Comparison of ENCODE assay signal across 25 cellular contexts in genomic region chrY:20578206-20578605, GRCh38. TPM values are rescaled to one million over a fixed set of nuclear protein-coding genes. Genes with fewer than 3 reads are reported as not detected.
DNase-seq lines count a peak whose midpoint lies in the region; ATAC-seq and TF ChIP-seq lines count a peak whose summit lies in the region.
"Had no signal": no experiment of that assay in that cellular context is flagged by ENCODE, and none has a peak within 500 bp of the region (broad histone marks: within the 10 kb centered on the region; RNA-seq: fewer than 3 reads in every experiment).

No MANE protein-coding gene starts in this region.

- 100% methylated on average over 3 of the region's 3 CpGs for WGBS in GM23248 (ENCODE audit: low coverage in 1 of 2, low lambda C conversion rate in 2 of 2, missing lambda C conversion rate in 2 of 2), 2 experiments

- H3K27me3 ChIP-seq in left ventricle myocardium inferior (ENCODE audit: low read depth) (no peaks in the 10 kb centered on the region), OCI-LY1 (ENCODE audit: insufficient read depth, low read length) (no peaks in the 10 kb centered on the region), GM23248 (replicated peaks; ENCODE audit: insufficient read depth) (no peaks in the 10 kb centered on the region), osteoblast (ENCODE audit: insufficient read depth, low read length) (no peaks in the 10 kb centered on the region)
- H3K27me3 ChIP-seq: esophagus muscularis mucosa, Peyer's patch, transverse colon had no signal

- peak overlapping the region; percentile 78 for H3K4me3 ChIP-seq in left ventricle myocardium inferior
- H3K4me3 ChIP-seq in OCI-LY1 (ENCODE audit: low read depth, low read length, poor library complexity, severe bottlenecking): peak overlapping the region; percentile 99
- H3K4me3 ChIP-seq in GM23248: no peak overlapping the region
- H3K4me3 ChIP-seq in osteoblast (ENCODE audit: insufficient read depth, low read length): no peak overlapping the region
- H3K4me3 ChIP-seq: esophagus muscularis mucosa, Peyer's patch, transverse colon had no signal

- H3K79me2 ChIP-seq in OCI-LY1 (ENCODE audit: insufficient read depth, low read length) (peaks cover 47% of the 10 kb centered on the region), GM23248 (ENCODE audit: insufficient read depth) (peaks cover 43% of the 10 kb centered on the region), osteoblast (ENCODE audit: insufficient read depth, low read length) (no peaks in the 10 kb centered on the region)

- in situ Hi-C loops in GM23248 (cut with MboI): no loop called here

- H3K36me3 Mint-ChIP-seq in activated naive CD8-positive, alpha-beta T cell: peaks cover 3% of the 10 kb centered on the region
- peaks cover 3% of the 10 kb centered on the region for H3K36me3 Mint-ChIP-seq in memory B cell

- H2AFZ ChIP-seq in OCI-LY1 (ENCODE audit: low read length) (no peak overlapping the region), GM23248 (no peak overlapping the region), osteoblast (ENCODE audit: low read length) (no peak overlapping the region)

- DNase-seq in left ventricle myocardium inferior (no peak), Right ventricle myocardium superior (no peak), memory B cell (ENCODE audit: low spot score in 2 of 2) (no peak), GM23248 (no peak), osteoblast (ENCODE audit: insufficient read length, low spot score, missing footprints) (no peak)
- DNase-seq: activated CD4-positive, CD25-positive, alpha-beta regulatory T cell; activated gamma-delta T cell; CD8-positive, alpha-beta memory T cell; DMS53; effector CD4-positive, alpha-beta T cell; IMR-90; mammary epithelial cell; NCI-H1092 treated with DMSO at 0.1 percent for 48 hours; NCI-H2029; NCI-H345; Peyer's patch; SK-N-SH; stimulated activated CD4-positive, alpha-beta T cell treated with anti-CD3 and anti-CD28 coated beads, Interleukin-4, amount 100 ng/mL, for 24 hours; T1000; transverse colon had no signal

- H3K9ac ChIP-seq in OCI-LY1 (ENCODE audit: low read length): no peak overlapping the region
- no peak overlapping the region for H3K9ac ChIP-seq in GM23248
- H3K9ac ChIP-seq: SK-N-SH had no signal

- H4K20me1 ChIP-seq in OCI-LY1 (ENCODE audit: insufficient read depth, low read length) (no peaks in the 10 kb centered on the region), GM23248 (ENCODE audit: insufficient read depth) (no peaks in the 10 kb centered on the region), osteoblast (ENCODE audit: insufficient read depth, low read length) (no peaks in the 10 kb centered on the region)

- H3K4me2 ChIP-seq in OCI-LY1 (ENCODE audit: low read length): peak overlapping the region; percentile 82
- no peak overlapping the region for H3K4me2 ChIP-seq in GM23248 (ENCODE audit: unreplicated experiment)
- H3K4me2 ChIP-seq in osteoblast (ENCODE audit: insufficient read depth, low read length): no peak overlapping the region
- H3K4me2 ChIP-seq: SK-N-SH had no signal

- no peaks in the 10 kb centered on the region for H3K27me3 Mint-ChIP-seq in activated naive CD8-positive, alpha-beta T cell
- no peaks in the 10 kb centered on the region for H3K27me3 Mint-ChIP-seq in memory B cell
- H3K27me3 Mint-ChIP-seq: CD8-positive, alpha-beta memory T cell had no signal

- intact Hi-C loops in left ventricle myocardium inferior (cut with micrococcal nuclease): no loop called here
- intact Hi-C loops in Right ventricle myocardium superior (cut with DNase I): no loop called here

- H3K4me3 Mint-ChIP-seq in activated naive CD8-positive, alpha-beta T cell: peak overlapping the region; percentile 77
- peak overlapping the region; percentile 24 for H3K4me3 Mint-ChIP-seq in memory B cell

- TF ChIP-seq CTCF in left ventricle myocardium inferior (IDR thresholded peaks at IDR 0.05; ENCODE audit: borderline replicate concordance): no peak
- TF ChIP-seq CTCF in OCI-LY1 (IDR thresholded peaks at IDR 0.05; ENCODE audit: low read length): no peak
- TF ChIP-seq CTCF in osteoblast (IDR thresholded peaks at IDR 0.05; ENCODE audit: extremely low read depth, low read depth, low read length): no peak

- H3K36me3 ChIP-seq in left ventricle myocardium inferior (no peaks in the 10 kb centered on the region), OCI-LY1 (ENCODE audit: insufficient read depth, low read length) (peaks cover 42% of the 10 kb centered on the region), GM23248 (ENCODE audit: low read depth) (no peaks in the 10 kb centered on the region), osteoblast (ENCODE audit: insufficient read depth, low read length) (no peaks in the 10 kb centered on the region)
- H3K36me3 ChIP-seq: transverse colon had no signal

- H3K9me2 ChIP-seq in OCI-LY1 (ENCODE audit: low read depth, low read length): no peaks in the 10 kb centered on the region
- no peaks in the 10 kb centered on the region for H3K9me2 ChIP-seq in GM23248 (ENCODE audit: insufficient read depth)
- H3K9me2 ChIP-seq: SK-N-SH had no signal

- ATAC-seq in Right ventricle myocardium superior (ENCODE audit: poor library complexity) (no peak), memory B cell (ENCODE audit: low read depth) (no peak), HG03432 (IDR thresholded peaks at IDR 0.05; ENCODE audit: unreplicated experiment) (no peak)
- ATAC-seq: HCT116 had no signal

- H3K4me1 ChIP-seq in left ventricle myocardium inferior (peaks cover 11% of the 10 kb centered on the region), OCI-LY1 (ENCODE audit: insufficient read depth, low read length, severe bottlenecking) (peaks cover 33% of the 10 kb centered on the region), GM23248 (ENCODE audit: insufficient read depth) (peaks cover 12% of the 10 kb centered on the region), osteoblast (ENCODE audit: insufficient read depth, low read length) (no peaks in the 10 kb centered on the region)
- H3K4me1 ChIP-seq: Peyer's patch had no signal

- H3K4me1 Mint-ChIP-seq in activated naive CD8-positive, alpha-beta T cell (ENCODE audit: low read depth): peaks cover 42% of the 10 kb centered on the region
- H3K4me1 Mint-ChIP-seq in memory B cell: peaks cover 6% of the 10 kb centered on the region

- H3K27ac Mint-ChIP-seq in activated naive CD8-positive, alpha-beta T cell: peak overlapping the region; percentile 46
- peak overlapping the region; percentile 17 for H3K27ac Mint-ChIP-seq in memory B cell

- no peaks in the 10 kb centered on the region for H3K9me3 Mint-ChIP-seq in activated naive CD8-positive, alpha-beta T cell (ENCODE audit: low read depth)
- no peaks in the 10 kb centered on the region for H3K9me3 Mint-ChIP-seq in memory B cell
- H3K9me3 Mint-ChIP-seq: CD8-positive, alpha-beta memory T cell had no signal

- no peaks in the 10 kb centered on the region for H3K9me3 ChIP-seq in left ventricle myocardium inferior (replicated peaks)
- no peaks in the 10 kb centered on the region for H3K9me3 ChIP-seq in OCI-LY1 (ENCODE audit: low read length)
- H3K9me3 ChIP-seq in GM23248 (ENCODE audit: low read depth): no peaks in the 10 kb centered on the region
- H3K9me3 ChIP-seq in osteoblast (ENCODE audit: low read depth, low read length): no peaks in the 10 kb centered on the region
- H3K9me3 ChIP-seq: esophagus muscularis mucosa, Peyer's patch, SK-N-SH, transverse colon had no signal

- H3K27ac ChIP-seq in left ventricle myocardium inferior (replicated peaks) (peak overlapping the region; percentile 90), OCI-LY1 (ENCODE audit: low read depth, low read length, poor library complexity, severe bottlenecking) (no peak overlapping the region), GM23248 (no peak overlapping the region), osteoblast (ENCODE audit: low read depth, low read length) (no peak overlapping the region)
- H3K27ac ChIP-seq: Peyer's patch, transverse colon had no signal

- H3F3A ChIP-seq in OCI-LY1 (ENCODE audit: insufficient read depth, low read length) (no peaks in the 10 kb centered on the region), GM23248 (ENCODE audit: insufficient read depth) (peaks cover 12% of the 10 kb centered on the region; the same call in 1 of the 2 replicates)

RNA-seq across cellular contexts. Expression of gene EIF1AY, which starts 2.6 kb away (rescaled TPM):
- total RNA-seq in left ventricle myocardium inferior (209 TPM), Right ventricle myocardium superior (225 TPM), osteoblast (10.5 TPM in 1 of 2 replicates, not detected in the other)
- total RNA-seq in GM23248 (2014; rRNA removed; shearing (Covaris generic)): 13.3 and 16.4 TPM in 2 replicates
- 33.4 and 36.0 TPM in 2 replicates for polyA plus RNA-seq in GM23248 (2016; fragmentation: Nextera tagmentation; extraction: Ambion mirVana)
- total RNA-seq: IMR-90, mammary epithelial cell had no signal
- polyA plus RNA-seq: CD8-positive, alpha-beta memory T cell; IMR-90; mammary epithelial cell; SK-N-SH had no signal

Comparison
In these comparisons a context has a peak if more than half of its experiments do, and no peak if none do; other contexts are left out.
1. H3K4me3 ChIP-seq: peak in left ventricle myocardium inferior (single experiment) and OCI-LY1 (single experiment); none in GM23248 (single experiment) and osteoblast (single experiment).